13 cellular contexts compared by ENCODE assay signal in genomic region chr7:105672820-105673219, GRCh38.
A peak's percentile ranks its signal among the peaks of the same experiment; 100 is the strongest.
DNase-seq lines count a peak whose midpoint lies in the region; ATAC-seq, FAIRE-seq and TF ChIP-seq lines count a peak whose summit lies in the region.
"Had no signal": no experiment of that assay in that cellular context is flagged by ENCODE, and none has a peak within 500 bp of the region (broad histone marks: within the 10 kb centered on the region; RNA-seq: fewer than 3 reads in every experiment).

No MANE protein-coding gene starts in this region.

- H3K4me1 ChIP-seq in CD8-positive, alpha-beta T cell (ENCODE audit: insufficient read depth, low read length) = peaks cover 30% of the 10 kb centered on the region
- H3K4me1 ChIP-seq in GM23338 (ENCODE audit: insufficient read depth) = peaks cover 34% of the 10 kb centered on the region
- H3K4me1 ChIP-seq in mucosa of stomach (ENCODE audit: control insufficient read depth, insufficient read depth, low read length) = peaks cover 20% of the 10 kb centered on the region

- H3K9ac ChIP-seq in mucosa of stomach (ENCODE audit: low read length) = peak overlapping the region; percentile 15

- H3K4me2 ChIP-seq in GM23338 = no peak overlapping the region

- peak overlapping the region; percentile 60 for H3K27ac Mint-ChIP-seq in CD8-positive, alpha-beta T cell
- H3K27ac Mint-ChIP-seq in GM23338 = no peak overlapping the region

- no peak for FAIRE-seq in GM12892 (lab: Jason Lieb, UNC)
- FAIRE-seq: endothelial cell of umbilical vein had no signal

- H4K20me1 ChIP-seq in GM23338 (replicated peaks; ENCODE audit: insufficient read depth) = no peaks in the 10 kb centered on the region

- TF ChIP-seq POLR2A in GM12892 (IDR thresholded peaks at IDR 0.05; ENCODE audit: low read depth, low read length) = no peak

- H3K9me2 ChIP-seq in GM23338 (ENCODE audit: insufficient read depth) = no peaks in the 10 kb centered on the region

- CTCF ChIA-PET in CD8-positive, alpha-beta T cell (lab: Charles Lee) = interaction anchor here (0.6 to 3.1 kb wide), 4 partner anchors 16 to 384 kb away, joined by 3 to 12 read pairs (median 4); no protein-coding TSS in a partner anchor

- no peak overlapping the region for H3K27ac ChIP-seq in CD8-positive, alpha-beta T cell (ENCODE audit: low read depth, low read length)
- H3K27ac ChIP-seq in GM23338 (ENCODE audit: low read depth) = peak overlapping the region; percentile 60; the same call in 1 of the 2 replicates
- H3K27ac ChIP-seq: right atrium auricular region had no signal

- no peak overlapping the region for H2AFZ ChIP-seq in GM23338

- no peaks in the 10 kb centered on the region for H3K9me3 ChIP-seq in CD8-positive, alpha-beta T cell (ENCODE audit: low read length)
- no peaks in the 10 kb centered on the region for H3K9me3 ChIP-seq in mucosa of stomach (ENCODE audit: control insufficient read depth, low read length)
- H3K9me3 ChIP-seq: right atrium auricular region had no signal

- ATAC-seq in CD8-positive, alpha-beta T cell = no peak
- ATAC-seq in GM23338 = no peak; the same call in 2 of the 3 replicates
- ATAC-seq: Panc1 had no signal

- 0 out of 2 replicates have a peak, but pooled peaks cover 6% of the 10 kb centered on the region for H3K79me2 ChIP-seq in GM23338 (replicated peaks; ENCODE audit: insufficient read depth)

- peaks cover 9% of the 10 kb centered on the region for H3K36me3 Mint-ChIP-seq in CD8-positive, alpha-beta T cell
- H3K36me3 Mint-ChIP-seq in GM23338 (ENCODE audit: low read depth) = no peaks in the 10 kb centered on the region

- intact Hi-C loops in CD8-positive, alpha-beta T cell (cut with DNase I, micrococcal nuclease) = loop anchor here (10.0 kb wide), 2 partner anchors 728 to 1192 kb away; partner anchors contain the start of gene PIK3CG (in 1 of the 2)

- peaks cover 50% of the 10 kb centered on the region for H3K4me1 Mint-ChIP-seq in CD8-positive, alpha-beta T cell (ENCODE audit: low read depth)
- peaks cover 45% of the 10 kb centered on the region for H3K4me1 Mint-ChIP-seq in GM23338

- H3F3A ChIP-seq in GM23338 (replicated peaks; ENCODE audit: low read depth) = no peaks in the 10 kb centered on the region

- POLR2A ChIA-PET in CD8-positive, alpha-beta T cell (lab: Charles Lee) = interaction anchor here (0.8 to 2.1 kb wide), 2 partner anchors 18 to 399 kb away, joined by 3 to 8 read pairs; no protein-coding TSS in a partner anchor

- no peak overlapping the region for H3K4me3 ChIP-seq in CD8-positive, alpha-beta T cell (ENCODE audit: low read depth, low read length)
- H3K4me3 ChIP-seq in GM23338 (no peak overlapping the region), mucosa of stomach (ENCODE audit: low read length) (no peak overlapping the region)
- H3K4me3 ChIP-seq: right atrium auricular region had no signal

- H3K27me3 Mint-ChIP-seq in CD8-positive, alpha-beta T cell (ENCODE audit: low read depth) = no peaks in the 10 kb centered on the region
- peaks cover 10% of the 10 kb centered on the region for H3K27me3 Mint-ChIP-seq in GM23338 (ENCODE audit: insufficient read depth, low read depth, poor library complexity)

- no peaks in the 10 kb centered on the region for H3K36me3 ChIP-seq in CD8-positive, alpha-beta T cell (ENCODE audit: insufficient read depth, low read length)
- H3K36me3 ChIP-seq in GM23338 (ENCODE audit: insufficient read depth) = no peaks in the 10 kb centered on the region
- H3K36me3 ChIP-seq in mucosa of stomach (ENCODE audit: control insufficient read depth, insufficient read depth, low read length) = no peaks in the 10 kb centered on the region
- H3K36me3 ChIP-seq: right atrium auricular region had no signal

- no peaks in the 10 kb centered on the region for H3K9me3 Mint-ChIP-seq in CD8-positive, alpha-beta T cell
- no peaks in the 10 kb centered on the region for H3K9me3 Mint-ChIP-seq in GM23338

- no peak overlapping the region for H3K4me3 Mint-ChIP-seq in CD8-positive, alpha-beta T cell
- H3K4me3 Mint-ChIP-seq in GM23338 = no peak overlapping the region

- TF ChIP-seq CTCF in CD8-positive, alpha-beta T cell (IDR thresholded peaks at IDR 0.05) = no peak
- no peak for TF ChIP-seq CTCF in GM23338 (conservative IDR thresholded peaks at IDR 0.05; ENCODE audit: low read depth in 2 of 2)

- H3K27me3 ChIP-seq in CD8-positive, alpha-beta T cell (ENCODE audit: insufficient read depth, low read length) = no peaks in the 10 kb centered on the region
- no peaks in the 10 kb centered on the region for H3K27me3 ChIP-seq in GM23338 (ENCODE audit: insufficient read depth)
- no peaks in the 10 kb centered on the region for H3K27me3 ChIP-seq in mucosa of stomach (ENCODE audit: control insufficient read depth, insufficient read depth, low read length)
- H3K27me3 ChIP-seq: right atrium auricular region had no signal

- DNase-seq in CD8-positive, alpha-beta T cell = no peak
- DNase-seq in GM23338 (ENCODE audit: low spot score) = no peak
- DNase-seq in NCI-H2171 (lab: John Stamatoyannopoulos, UW) = peak; percentile 80
- no peak for DNase-seq in GM12892 (ENCODE audit: insufficient read length)
- DNase-seq in hippocampal formation (lab: John Stamatoyannopoulos, UW) = no peak
- no peak for DNase-seq in 8988T
- DNase-seq: activated CD8-positive, alpha-beta memory T cell treated with anti-CD3 and anti-CD28 coated beads for 24 hours; head of caudate nucleus; NCI-H1048 had no signal

TF ChIP-seq in GM23338, 12 proteins besides CTCF, POLR2A, EP300 and RAD21 (continues in another document):
- TF ChIP-seq, protein P1, sequence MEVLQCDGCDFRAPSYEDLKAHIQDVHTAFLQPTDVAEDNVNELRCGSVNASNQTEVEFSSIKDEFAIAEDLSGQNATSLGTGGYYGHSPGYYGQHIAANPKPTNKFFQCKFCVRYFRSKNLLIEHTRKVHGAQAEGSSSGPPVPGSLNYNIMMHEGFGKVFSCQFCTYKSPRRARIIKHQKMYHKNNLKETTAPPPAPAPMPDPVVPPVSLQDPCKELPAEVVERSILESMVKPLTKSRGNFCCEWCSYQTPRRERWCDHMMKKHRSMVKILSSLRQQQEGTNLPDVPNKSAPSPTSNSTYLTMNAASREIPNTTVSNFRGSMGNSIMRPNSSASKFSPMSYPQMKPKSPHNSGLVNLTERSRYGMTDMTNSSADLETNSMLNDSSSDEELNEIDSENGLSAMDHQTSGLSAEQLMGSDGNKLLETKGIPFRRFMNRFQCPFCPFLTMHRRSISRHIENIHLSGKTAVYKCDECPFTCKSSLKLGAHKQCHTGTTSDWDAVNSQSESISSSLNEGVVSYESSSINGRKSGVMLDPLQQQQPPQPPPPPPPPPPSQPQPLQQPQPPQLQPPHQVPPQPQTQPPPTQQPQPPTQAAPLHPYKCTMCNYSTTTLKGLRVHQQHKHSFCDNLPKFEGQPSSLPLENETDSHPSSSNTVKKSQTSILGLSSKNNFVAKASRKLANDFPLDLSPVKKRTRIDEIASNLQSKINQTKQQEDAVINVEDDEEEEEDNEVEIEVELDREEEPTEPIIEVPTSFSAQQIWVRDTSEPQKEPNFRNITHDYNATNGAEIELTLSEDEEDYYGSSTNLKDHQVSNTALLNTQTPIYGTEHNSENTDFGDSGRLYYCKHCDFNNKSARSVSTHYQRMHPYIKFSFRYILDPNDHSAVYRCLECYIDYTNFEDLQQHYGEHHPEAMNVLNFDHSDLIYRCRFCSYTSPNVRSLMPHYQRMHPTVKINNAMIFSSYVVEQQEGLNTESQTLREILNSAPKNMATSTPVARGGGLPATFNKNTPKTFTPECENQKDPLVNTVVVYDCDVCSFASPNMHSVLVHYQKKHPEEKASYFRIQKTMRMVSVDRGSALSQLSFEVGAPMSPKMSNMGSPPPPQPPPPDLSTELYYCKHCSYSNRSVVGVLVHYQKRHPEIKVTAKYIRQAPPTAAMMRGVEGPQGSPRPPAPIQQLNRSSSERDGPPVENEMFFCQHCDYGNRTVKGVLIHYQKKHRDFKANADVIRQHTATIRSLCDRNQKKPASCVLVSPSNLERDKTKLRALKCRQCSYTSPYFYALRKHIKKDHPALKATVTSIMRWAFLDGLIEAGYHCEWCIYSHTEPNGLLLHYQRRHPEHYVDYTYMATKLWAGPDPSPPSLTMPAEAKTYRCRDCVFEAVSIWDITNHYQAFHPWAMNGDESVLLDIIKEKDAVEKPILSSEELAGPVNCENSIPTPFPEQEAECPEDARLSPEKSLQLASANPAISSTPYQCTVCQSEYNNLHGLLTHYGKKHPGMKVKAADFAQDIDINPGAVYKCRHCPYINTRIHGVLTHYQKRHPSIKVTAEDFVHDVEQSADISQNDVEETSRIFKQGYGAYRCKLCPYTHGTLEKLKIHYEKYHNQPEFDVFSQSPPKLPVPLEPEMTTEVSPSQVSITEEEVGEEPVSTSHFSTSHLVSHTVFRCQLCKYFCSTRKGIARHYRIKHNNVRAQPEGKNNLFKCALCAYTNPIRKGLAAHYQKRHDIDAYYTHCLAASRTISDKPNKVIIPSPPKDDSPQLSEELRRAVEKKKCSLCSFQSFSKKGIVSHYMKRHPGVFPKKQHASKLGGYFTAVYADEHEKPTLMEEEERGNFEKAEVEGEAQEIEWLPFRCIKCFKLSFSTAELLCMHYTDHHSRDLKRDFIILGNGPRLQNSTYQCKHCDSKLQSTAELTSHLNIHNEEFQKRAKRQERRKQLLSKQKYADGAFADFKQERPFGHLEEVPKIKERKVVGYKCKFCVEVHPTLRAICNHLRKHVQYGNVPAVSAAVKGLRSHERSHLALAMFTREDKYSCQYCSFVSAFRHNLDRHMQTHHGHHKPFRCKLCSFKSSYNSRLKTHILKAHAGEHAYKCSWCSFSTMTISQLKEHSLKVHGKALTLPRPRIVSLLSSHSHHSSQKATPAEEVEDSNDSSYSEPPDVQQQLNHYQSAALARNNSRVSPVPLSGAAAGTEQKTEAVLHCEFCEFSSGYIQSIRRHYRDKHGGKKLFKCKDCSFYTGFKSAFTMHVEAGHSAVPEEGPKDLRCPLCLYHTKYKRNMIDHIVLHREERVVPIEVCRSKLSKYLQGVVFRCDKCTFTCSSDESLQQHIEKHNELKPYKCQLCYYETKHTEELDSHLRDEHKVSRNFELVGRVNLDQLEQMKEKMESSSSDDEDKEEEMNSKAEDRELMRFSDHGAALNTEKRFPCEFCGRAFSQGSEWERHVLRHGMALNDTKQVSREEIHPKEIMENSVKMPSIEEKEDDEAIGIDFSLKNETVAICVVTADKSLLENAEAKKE (CRISPR knock-in tag; IDR thresholded peaks at IDR 0.05) = no peak
- TF ChIP-seq JUNB (IDR thresholded peaks at IDR 0.05; ENCODE audit: unreplicated experiment) (no peak), POLR2AphosphoS5 (IDR thresholded peaks at IDR 0.05; ENCODE audit: low read depth) (no peak), STAT1 (IDR thresholded peaks at IDR 0.05; ENCODE audit: unreplicated experiment) (no peak), EZH2 (IDR thresholded peaks at IDR 0.05; ENCODE audit: low read depth, unreplicated experiment) (no peak)
